In the genomic region with DNA sequence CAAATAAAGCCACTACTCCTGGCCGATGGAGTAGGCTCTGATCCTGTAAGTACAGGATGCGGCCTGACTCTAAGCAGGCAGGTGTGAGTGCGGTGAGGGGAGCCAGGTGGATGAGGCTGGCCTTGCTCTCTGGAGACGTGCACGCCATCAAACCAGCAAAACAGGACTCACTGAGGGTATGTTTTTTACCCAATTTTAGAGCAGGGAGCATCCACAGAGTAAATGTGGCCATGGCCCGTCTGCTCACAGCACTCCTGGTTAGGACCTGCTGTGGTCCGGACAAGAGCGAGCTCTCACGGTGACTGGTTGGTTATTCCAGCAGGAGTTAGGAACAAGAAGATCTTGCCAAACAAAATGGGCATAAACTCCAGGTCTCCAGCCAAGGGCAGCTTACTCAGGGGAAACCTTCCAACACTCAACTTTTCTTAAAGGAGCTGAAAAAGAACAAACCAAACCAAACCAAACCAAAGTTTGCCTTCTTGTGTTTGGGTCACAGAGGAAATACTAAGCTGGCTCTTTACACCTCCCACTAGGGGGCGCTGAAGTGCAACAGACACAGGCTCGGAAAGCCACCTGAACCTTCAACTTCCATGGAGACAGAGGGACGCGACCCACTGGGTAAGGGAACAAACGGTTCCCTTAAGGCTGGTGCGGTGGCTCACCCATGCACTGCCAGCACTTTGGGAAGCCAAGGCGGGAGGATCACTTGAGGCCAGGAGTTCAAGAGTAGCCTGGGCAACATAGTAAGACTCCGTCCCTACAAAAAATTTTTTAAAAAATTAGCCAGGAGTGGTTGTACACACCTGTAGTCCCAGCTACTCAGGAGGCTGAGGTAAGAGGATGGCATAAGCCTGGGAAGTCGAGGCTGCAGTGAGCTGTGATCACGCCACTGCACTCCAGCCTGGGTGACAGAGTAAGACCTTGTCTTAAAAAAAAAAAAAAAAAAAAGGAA, we compare ENCODE assay signal across 8 cellular contexts.
DNase-seq lines count a peak whose midpoint lies in the region; ATAC-seq and TF ChIP-seq lines count a peak whose summit lies in the region.

No MANE protein-coding gene starts in this region.

- no peaks in the 10 kb centered on the region for H3K4me1 ChIP-seq in SJCRH30

- H3K27ac Mint-ChIP-seq in osteocyte (ENCODE audit: unreplicated experiment): peak overlapping the region; percentile 48

- H3K27me3 Mint-ChIP-seq in osteocyte (ENCODE audit: unreplicated experiment): no peaks in the 10 kb centered on the region

- H3K27ac ChIP-seq in SJCRH30 (no peak overlapping the region), temporal lobe (ENCODE audit: low read depth, low read length) (peak overlapping the region; percentile 70)

- H3K9me3 Mint-ChIP-seq in osteocyte (ENCODE audit: unreplicated experiment): no peaks in the 10 kb centered on the region

- no peak overlapping the region for H3K4me3 Mint-ChIP-seq in osteocyte (ENCODE audit: unreplicated experiment)

- peak; percentile 95 for TF ChIP-seq CTCF in osteocyte (IDR thresholded peaks at IDR 0.05)

- H3K9me3 ChIP-seq in SJCRH30 (replicated peaks): no peaks in the 10 kb centered on the region

- H3K4me3 ChIP-seq in SJCRH30: no peak overlapping the region

- H3K36me3 Mint-ChIP-seq in osteocyte (ENCODE audit: unreplicated experiment): peaks cover 10% of the 10 kb centered on the region

- H3K4me1 Mint-ChIP-seq in osteocyte (ENCODE audit: unreplicated experiment): peaks cover 52% of the 10 kb centered on the region

- H3K27me3 ChIP-seq in SJCRH30: no peaks in the 10 kb centered on the region

- DNase-seq in EH (ENCODE audit: low read depth): peak; percentile 81
- peak; percentile 87 for DNase-seq in NAMALWA (ENCODE audit: low spot score)
- peak; percentile 73 to 93 for DNase-seq in SJCRH30
- peak; percentile 80 for DNase-seq in activated naive CD4-positive, alpha-beta T cell treated with Interleukin-2 at 50 U/mL for 16 hours
- DNase-seq in germinal center (ENCODE audit: low spot score): peak; percentile 51
- peak; percentile 93 for DNase-seq in osteocyte (ENCODE audit: extremely low spot score, unreplicated experiment)

- no peaks in the 10 kb centered on the region for H3K36me3 ChIP-seq in SJCRH30

- no peak for ATAC-seq in HG02884 (IDR thresholded peaks at IDR 0.05; ENCODE audit: unreplicated experiment)
